Comparison of ENCODE assay signal across 1 cellular context in the genomic region with DNA sequence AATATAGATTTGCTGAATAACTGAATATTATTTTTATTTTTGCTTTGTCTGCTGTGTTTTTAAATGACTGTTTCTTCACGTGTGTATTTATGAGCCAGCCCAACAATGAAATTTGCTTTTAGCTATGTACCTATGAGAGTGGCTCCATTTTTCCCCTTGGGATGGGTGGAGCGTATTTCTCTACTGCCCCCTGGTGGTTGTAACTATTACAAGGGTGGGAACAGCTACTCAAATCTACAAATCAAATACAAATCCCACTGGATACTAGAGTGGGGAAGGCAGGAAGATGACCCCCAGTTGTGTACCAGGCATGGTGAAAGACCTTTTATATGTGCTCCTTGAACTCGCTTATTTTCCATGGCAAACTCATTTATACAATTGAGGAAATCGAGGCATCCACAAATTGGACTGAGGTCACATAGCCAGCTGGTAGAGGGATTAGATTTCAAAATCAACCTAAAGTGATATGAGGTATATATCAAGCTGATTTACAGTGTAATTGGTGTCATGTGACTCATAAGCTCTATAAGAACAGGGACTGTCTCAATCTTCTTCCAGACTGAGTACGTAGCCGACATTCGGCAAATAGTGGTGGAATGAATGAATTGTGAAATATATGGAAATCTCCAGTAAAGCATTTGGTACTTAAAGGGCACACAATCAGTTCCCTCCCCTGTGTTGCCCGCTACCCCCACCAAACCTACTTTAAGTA.
A peak's percentile ranks its signal among the peaks of the same experiment; 100 is the strongest.
TF ChIP-seq lines count a peak whose summit lies in the region.

No MANE protein-coding gene starts in this region.

TF ChIP-seq in H1, 55 proteins besides CTCF, POLR2A, EP300 and RAD21:
- TF ChIP-seq YY1 (IDR thresholded peaks at IDR 0.05; ENCODE audit: low read depth, low read length) (0 out of 2 replicates have a peak, but pooled peaks have one; percentile 28), CHD1 (IDR thresholded peaks at IDR 0.05; ENCODE audit: low read depth, low read length) (no peak)
